In the genomic region with DNA sequence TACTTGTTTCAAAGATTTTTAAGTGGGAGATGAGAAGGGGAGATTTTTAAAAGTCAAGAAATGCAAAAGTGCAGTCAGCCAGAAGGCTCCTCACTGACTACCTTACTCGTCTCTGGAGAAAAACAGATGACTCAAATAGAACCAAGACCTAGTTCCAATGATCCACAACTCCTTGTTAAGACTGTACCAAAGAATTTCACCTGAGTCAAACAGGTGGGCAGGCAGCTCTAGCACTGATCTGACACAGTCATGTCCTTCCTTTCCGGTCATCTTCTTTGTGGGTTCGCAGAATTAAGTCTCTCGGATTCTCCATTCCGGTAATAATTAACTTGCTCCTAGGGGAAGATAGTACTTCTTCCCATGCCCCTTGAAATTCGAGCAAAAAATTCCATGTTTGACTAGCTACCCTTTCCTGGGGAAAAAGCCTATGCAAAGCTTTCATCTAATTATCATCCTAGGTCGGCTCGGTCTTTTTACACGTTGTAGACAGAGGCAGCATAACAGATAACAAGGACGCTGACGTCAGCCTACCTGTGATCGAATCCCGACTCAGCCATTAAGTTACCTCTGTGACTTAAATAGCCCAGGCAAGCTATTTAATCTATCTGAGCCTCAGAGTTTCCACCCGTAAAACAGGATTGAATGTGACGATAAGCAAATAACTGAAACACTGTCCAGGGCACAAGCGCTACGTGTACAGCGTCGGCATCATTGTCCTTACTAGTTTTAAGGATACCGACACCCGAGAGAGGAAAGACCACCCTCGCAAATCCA, we compare ENCODE assay signal across 1 cellular context.
TF ChIP-seq lines count a peak whose summit lies in the region.

No MANE protein-coding gene starts in this region.

TF ChIP-seq in K562, 482 proteins besides CTCF, POLR2A, EP300 and RAD21:
- TF ChIP-seq, protein P1, sequence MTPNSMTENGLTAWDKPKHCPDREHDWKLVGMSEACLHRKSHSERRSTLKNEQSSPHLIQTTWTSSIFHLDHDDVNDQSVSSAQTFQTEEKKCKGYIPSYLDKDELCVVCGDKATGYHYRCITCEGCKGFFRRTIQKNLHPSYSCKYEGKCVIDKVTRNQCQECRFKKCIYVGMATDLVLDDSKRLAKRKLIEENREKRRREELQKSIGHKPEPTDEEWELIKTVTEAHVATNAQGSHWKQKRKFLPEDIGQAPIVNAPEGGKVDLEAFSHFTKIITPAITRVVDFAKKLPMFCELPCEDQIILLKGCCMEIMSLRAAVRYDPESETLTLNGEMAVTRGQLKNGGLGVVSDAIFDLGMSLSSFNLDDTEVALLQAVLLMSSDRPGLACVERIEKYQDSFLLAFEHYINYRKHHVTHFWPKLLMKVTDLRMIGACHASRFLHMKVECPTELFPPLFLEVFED (CRISPR knock-in tag; conservative IDR thresholded peaks at IDR 0.05) = no peak
- TF ChIP-seq, protein P2, sequence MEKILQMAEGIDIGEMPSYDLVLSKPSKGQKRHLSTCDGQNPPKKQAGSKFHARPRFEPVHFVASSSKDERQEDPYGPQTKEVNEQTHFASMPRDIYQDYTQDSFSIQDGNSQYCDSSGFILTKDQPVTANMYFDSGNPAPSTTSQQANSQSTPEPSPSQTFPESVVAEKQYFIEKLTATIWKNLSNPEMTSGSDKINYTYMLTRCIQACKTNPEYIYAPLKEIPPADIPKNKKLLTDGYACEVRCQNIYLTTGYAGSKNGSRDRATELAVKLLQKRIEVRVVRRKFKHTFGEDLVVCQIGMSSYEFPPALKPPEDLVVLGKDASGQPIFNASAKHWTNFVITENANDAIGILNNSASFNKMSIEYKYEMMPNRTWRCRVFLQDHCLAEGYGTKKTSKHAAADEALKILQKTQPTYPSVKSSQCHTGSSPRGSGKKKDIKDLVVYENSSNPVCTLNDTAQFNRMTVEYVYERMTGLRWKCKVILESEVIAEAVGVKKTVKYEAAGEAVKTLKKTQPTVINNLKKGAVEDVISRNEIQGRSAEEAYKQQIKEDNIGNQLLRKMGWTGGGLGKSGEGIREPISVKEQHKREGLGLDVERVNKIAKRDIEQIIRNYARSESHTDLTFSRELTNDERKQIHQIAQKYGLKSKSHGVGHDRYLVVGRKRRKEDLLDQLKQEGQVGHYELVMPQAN (IDR thresholded peaks at IDR 0.05; ENCODE audit: borderline replicate concordance) = no peak
- TF ChIP-seq ZNF165 (CRISPR knock-in tag; IDR thresholded peaks at IDR 0.05; ENCODE audit: borderline replicate concordance) (no peak), MCM5 (IDR thresholded peaks at IDR 0.05; ENCODE audit: low read depth) (no peak), ZNF224 (CRISPR knock-in tag; IDR thresholded peaks at IDR 0.05) (no peak), CREB1 (IDR thresholded peaks at IDR 0.05) (0 out of 2 replicates have a peak, but pooled peaks have one; percentile 24), CREB1 (CRISPR knock-in tag; IDR thresholded peaks at IDR 0.05) (no peak), JUND (IDR thresholded peaks at IDR 0.05; ENCODE audit: borderline replicate concordance, low read depth, low read length) (peak; percentile 49; the same call in 1 of the 2 replicates), JUND (tag; IDR thresholded peaks at IDR 0.05; ENCODE audit: borderline replicate concordance, low read depth, low read length) (peak; percentile 69; the same call in 2 of the 3 replicates), CREM (IDR thresholded peaks at IDR 0.05; ENCODE audit: low read depth) (peak; percentile 68), GABPA (tag; conservative IDR thresholded peaks at IDR 0.05; ENCODE audit: low read depth) (no peak), ZFP36 (IDR thresholded peaks at IDR 0.05; ENCODE audit: low read depth, low read length, partially characterized antibody) (no peak), CREBBP (IDR thresholded peaks at IDR 0.05; ENCODE audit: low read depth, low read length) (no peak), POLR2AphosphoS5 (IDR thresholded peaks at IDR 0.05; ENCODE audit: control insufficient read depth, insufficient read depth, low read depth, low read length) (no peak), SMARCB1 (IDR thresholded peaks at IDR 0.05; ENCODE audit: insufficient read length, low read depth) (no peak), ZFP1 (CRISPR knock-in tag; IDR thresholded peaks at IDR 0.05) (no peak), ATF7 (IDR thresholded peaks at IDR 0.05) (peak; percentile 46), ZKSCAN8 (CRISPR knock-in tag; IDR thresholded peaks at IDR 0.05) (0 out of 2 replicates have a peak, but pooled peaks have one; percentile 1), TGIF2 (CRISPR knock-in tag; IDR thresholded peaks at IDR 0.05) (no peak)
- TF ChIP-seq, protein P3, sequence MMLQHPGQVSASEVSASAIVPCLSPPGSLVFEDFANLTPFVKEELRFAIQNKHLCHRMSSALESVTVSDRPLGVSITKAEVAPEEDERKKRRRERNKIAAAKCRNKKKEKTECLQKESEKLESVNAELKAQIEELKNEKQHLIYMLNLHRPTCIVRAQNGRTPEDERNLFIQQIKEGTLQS (IDR thresholded peaks at IDR 0.05) = peak; percentile 75
- TF ChIP-seq, protein P3 (CRISPR knock-in tag; conservative IDR thresholded peaks at IDR 0.05) = no peak
- TF ChIP-seq, protein P4, sequence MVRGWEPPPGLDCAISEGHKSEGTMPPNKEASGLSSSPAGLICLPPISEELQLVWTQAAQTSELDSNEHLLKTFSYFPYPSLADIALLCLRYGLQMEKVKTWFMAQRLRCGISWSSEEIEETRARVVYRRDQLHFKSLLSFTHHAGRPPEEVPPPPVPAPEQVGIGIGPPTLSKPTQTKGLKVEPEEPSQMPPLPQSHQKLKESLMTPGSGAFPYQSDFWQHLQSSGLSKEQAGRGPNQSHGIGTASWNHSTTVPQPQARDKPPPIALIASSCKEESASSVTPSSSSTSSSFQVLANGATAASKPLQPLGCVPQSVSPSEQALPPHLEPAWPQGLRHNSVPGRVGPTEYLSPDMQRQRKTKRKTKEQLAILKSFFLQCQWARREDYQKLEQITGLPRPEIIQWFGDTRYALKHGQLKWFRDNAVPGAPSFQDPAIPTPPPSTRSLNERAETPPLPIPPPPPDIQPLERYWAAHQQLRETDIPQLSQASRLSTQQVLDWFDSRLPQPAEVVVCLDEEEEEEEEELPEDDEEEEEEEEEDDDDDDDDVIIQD (CRISPR knock-in tag; IDR thresholded peaks at IDR 0.05) = no peak
- TF ChIP-seq, protein P5, sequence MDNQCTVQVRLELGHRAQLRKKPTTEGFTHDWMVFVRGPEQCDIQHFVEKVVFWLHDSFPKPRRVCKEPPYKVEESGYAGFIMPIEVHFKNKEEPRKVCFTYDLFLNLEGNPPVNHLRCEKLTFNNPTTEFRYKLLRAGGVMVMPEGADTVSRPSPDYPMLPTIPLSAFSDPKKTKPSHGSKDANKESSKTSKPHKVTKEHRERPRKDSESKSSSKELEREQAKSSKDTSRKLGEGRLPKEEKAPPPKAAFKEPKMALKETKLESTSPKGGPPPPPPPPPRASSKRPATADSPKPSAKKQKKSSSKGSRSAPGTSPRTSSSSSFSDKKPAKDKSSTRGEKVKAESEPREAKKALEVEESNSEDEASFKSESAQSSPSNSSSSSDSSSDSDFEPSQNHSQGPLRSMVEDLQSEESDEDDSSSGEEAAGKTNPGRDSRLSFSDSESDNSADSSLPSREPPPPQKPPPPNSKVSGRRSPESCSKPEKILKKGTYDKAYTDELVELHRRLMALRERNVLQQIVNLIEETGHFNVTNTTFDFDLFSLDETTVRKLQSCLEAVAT (IDR thresholded peaks at IDR 0.05) = no peak
- TF ChIP-seq, protein P6, sequence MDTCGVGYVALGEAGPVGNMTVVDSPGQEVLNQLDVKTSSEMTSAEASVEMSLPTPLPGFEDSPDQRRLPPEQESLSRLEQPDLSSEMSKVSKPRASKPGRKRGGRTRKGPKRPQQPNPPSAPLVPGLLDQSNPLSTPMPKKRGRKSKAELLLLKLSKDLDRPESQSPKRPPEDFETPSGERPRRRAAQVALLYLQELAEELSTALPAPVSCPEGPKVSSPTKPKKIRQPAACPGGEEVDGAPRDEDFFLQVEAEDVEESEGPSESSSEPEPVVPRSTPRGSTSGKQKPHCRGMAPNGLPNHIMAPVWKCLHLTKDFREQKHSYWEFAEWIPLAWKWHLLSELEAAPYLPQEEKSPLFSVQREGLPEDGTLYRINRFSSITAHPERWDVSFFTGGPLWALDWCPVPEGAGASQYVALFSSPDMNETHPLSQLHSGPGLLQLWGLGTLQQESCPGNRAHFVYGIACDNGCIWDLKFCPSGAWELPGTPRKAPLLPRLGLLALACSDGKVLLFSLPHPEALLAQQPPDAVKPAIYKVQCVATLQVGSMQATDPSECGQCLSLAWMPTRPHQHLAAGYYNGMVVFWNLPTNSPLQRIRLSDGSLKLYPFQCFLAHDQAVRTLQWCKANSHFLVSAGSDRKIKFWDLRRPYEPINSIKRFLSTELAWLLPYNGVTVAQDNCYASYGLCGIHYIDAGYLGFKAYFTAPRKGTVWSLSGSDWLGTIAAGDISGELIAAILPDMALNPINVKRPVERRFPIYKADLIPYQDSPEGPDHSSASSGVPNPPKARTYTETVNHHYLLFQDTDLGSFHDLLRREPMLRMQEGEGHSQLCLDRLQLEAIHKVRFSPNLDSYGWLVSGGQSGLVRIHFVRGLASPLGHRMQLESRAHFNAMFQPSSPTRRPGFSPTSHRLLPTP (IDR thresholded peaks at IDR 0.05; ENCODE audit: borderline replicate concordance, extremely low read depth, insufficient read length) = peak; percentile 59
